8 cellular contexts compared by ENCODE assay signal in the genomic region with DNA sequence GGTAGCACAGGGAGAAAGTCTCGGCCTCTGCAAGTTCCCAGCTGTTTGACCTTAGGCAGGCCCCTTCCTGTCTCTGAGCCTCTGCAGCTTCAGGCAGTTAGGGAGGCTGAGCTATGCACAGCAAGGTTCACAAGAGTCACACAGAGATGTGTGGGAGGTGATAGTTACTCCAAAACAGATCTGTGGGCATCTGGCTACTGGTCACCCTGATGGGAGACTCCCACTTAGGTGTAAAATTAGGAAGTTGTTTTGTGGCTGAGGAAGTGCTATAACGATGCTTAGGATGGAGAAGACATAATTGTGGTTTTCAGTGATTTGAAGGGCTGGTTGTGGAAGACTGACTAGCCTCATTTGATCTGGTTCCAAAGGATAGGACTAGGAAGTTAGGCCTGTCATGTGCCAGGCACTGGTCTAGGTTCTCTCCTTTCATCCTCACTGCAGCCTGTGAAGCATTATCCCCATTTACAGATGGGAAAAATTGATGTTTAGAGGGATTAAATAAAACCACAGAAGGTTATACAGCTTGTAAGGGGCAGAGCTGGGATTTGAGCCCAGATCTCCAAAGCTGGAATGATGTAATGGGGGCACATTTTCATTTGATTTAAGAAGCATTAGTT. TPM values are rescaled to one million over a fixed set of nuclear protein-coding genes. Genes with fewer than 3 reads are reported as not detected.
DNase-seq lines count a peak whose midpoint lies in the region; ATAC-seq and TF ChIP-seq lines count a peak whose summit lies in the region.
"Had no signal": no experiment of that assay in that cellular context is flagged by ENCODE, and none has a peak within 500 bp of the region (broad histone marks: within the 10 kb centered on the region; RNA-seq: fewer than 3 reads in every experiment).

No MANE protein-coding gene starts in this region.

- no peaks in the 10 kb centered on the region for H3K9me3 ChIP-seq in BE2C
- H3K9me3 ChIP-seq: SK-N-SH had no signal

- CTCF ChIA-PET in RWPE1 (lab: Yijun Ruan, JAX), result no interaction called here

- TF ChIP-seq CTCF in GM20000 (IDR thresholded peaks at IDR 0.05; ENCODE audit: extremely low read depth, missing control alignments), result no peak
- no peak for TF ChIP-seq CTCF in RWPE1 (conservative IDR thresholded peaks at IDR 0.05; ENCODE audit: low read depth)
- TF ChIP-seq CTCF in fibroblast of the aortic adventitia (IDR thresholded peaks at IDR 0.05; ENCODE audit: insufficient read depth, low read length), result no peak
- TF ChIP-seq CTCF in BE2C (IDR thresholded peaks at IDR 0.05; ENCODE audit: low read depth, low read length), result no peak

- H3K4me3 ChIP-seq in fibroblast of the aortic adventitia (ENCODE audit: low read depth, low read length), result no peak overlapping the region
- H3K4me3 ChIP-seq in BE2C (ENCODE audit: low read depth, low read length), result no peak overlapping the region

- H3K4me3 Mint-ChIP-seq in stimulated activated memory B cell treated with anti-CD40 and anti-IgM and Interleukin-4, amounts not matched to agents 10 μg/mL and 1 μg/mL and 100 μg/mL, for 72 hours, result peak overlapping the region; percentile 40

- POLR2A ChIA-PET in RWPE1 (lab: Yijun Ruan, JAX; ENCODE audit: low non-redundant PET), result no interaction called here

- H3K27ac ChIP-seq in RWPE1, result peak overlapping the region; percentile 40

- peaks cover 16% of the 10 kb centered on the region for H3K36me3 Mint-ChIP-seq in stimulated activated memory B cell treated with anti-CD40 and anti-IgM and Interleukin-4, amounts not matched to agents 10 μg/mL and 1 μg/mL and 100 μg/mL, for 72 hours

- peak; percentile 3 for ATAC-seq in stimulated activated memory B cell treated with anti-CD40 and anti-IgM and Interleukin-4, amounts not matched to agents 10 μg/mL and 1 μg/mL and 100 μg/mL, for 72 hours
- ATAC-seq in HG02642 (IDR thresholded peaks at IDR 0.05; ENCODE audit: poor library complexity, unreplicated experiment), result no peak

- peaks cover 92% of the 10 kb centered on the region for H3K4me1 Mint-ChIP-seq in stimulated activated memory B cell treated with anti-CD40 and anti-IgM and Interleukin-4, amounts not matched to agents 10 μg/mL and 1 μg/mL and 100 μg/mL, for 72 hours

- DNase-seq in GM20000 (ENCODE audit: low spot score) (peak; percentile 45), RWPE1 (ENCODE audit: low spot score) (no peak), fibroblast of the aortic adventitia (ENCODE audit: low read depth) (peak; percentile 70), BE2C (no peak), hippocampal formation (lab: John Stamatoyannopoulos, UW) (no peak)
- DNase-seq: SK-N-SH had no signal

- peak overlapping the region; percentile 91 for H3K27ac Mint-ChIP-seq in stimulated activated memory B cell treated with anti-CD40 and anti-IgM and Interleukin-4, amounts not matched to agents 10 μg/mL and 1 μg/mL and 100 μg/mL, for 72 hours

- no peaks in the 10 kb centered on the region for H3K9me3 Mint-ChIP-seq in stimulated activated memory B cell treated with anti-CD40 and anti-IgM and Interleukin-4, amounts not matched to agents 10 μg/mL and 1 μg/mL and 100 μg/mL, for 72 hours

- no peaks in the 10 kb centered on the region for H3K27me3 ChIP-seq in BE2C

- H3K27me3 Mint-ChIP-seq in stimulated activated memory B cell treated with anti-CD40 and anti-IgM and Interleukin-4, amounts not matched to agents 10 μg/mL and 1 μg/mL and 100 μg/mL, for 72 hours, result no peaks in the 10 kb centered on the region

- H3K4me1 ChIP-seq in BE2C, result peaks cover 6% of the 10 kb centered on the region

- H3K36me3 ChIP-seq in BE2C, result no peaks in the 10 kb centered on the region; the same call in 1 of the 2 replicates

RNA-seq across cellular contexts. Expression of gene ACO2, which starts 13.5 kb away (rescaled TPM):
- 42.2 and 45.9 TPM in 2 replicates for total RNA-seq in fibroblast of the aortic adventitia (ENCODE audit: low replicate concordance)
- polyA plus RNA-seq in BE2C (2012; ENCODE audit: insufficient read depth, insufficient read length, low read depth), result 205 TPM

RNA-seq across cellular contexts. Expression of gene PHF5A, which starts 13.9 kb away (rescaled TPM):
- total RNA-seq in fibroblast of the aortic adventitia (ENCODE audit: low replicate concordance), result 34.6 and 35.7 TPM in 2 replicates
- 125 TPM for polyA plus RNA-seq in BE2C (2012; ENCODE audit: insufficient read depth, insufficient read length, low read depth)

RNA-seq across cellular contexts. Expression of gene TOB2, which starts 35.8 kb away (rescaled TPM):
- total RNA-seq in fibroblast of the aortic adventitia (ENCODE audit: low replicate concordance), result 25.4 and 40.1 TPM in 2 replicates
- polyA plus RNA-seq in BE2C (2012; ENCODE audit: insufficient read depth, insufficient read length, low read depth), result 21.6 TPM

Comparison
In these comparisons a context has a peak if more than half of its experiments do, and no peak if none do; other contexts are left out.
1. DNase-seq: peak in GM20000 (single experiment) and fibroblast of the aortic adventitia (single experiment); none in RWPE1 (single experiment), BE2C (single experiment) and hippocampal formation (0 of 2).